In genomic region chr15:83714888-83715287, GRCh38 we compare ENCODE assay signal across 23 cellular contexts.
"Had no signal": no experiment of that assay in that cellular context is flagged by ENCODE, and none has a peak within 500 bp of the region (broad histone marks: within the 10 kb centered on the region; RNA-seq: fewer than 3 reads in every experiment).

No MANE protein-coding gene starts in this region.

- H3K4me1 ChIP-seq: body of pancreas, suprapubic skin had no signal

- ATAC-seq: activated CD4-positive, CD25-positive, alpha-beta regulatory T cell treated with anti-CD3 and anti-CD28 coated beads, Interleukin-2, amount 50 U/mL, for 24 hours; activated CD8-positive, alpha-beta memory T cell treated with anti-CD3 and anti-CD28 coated beads, Interleukin-2, amount 10 ng/mL, durations not matched to agents 7 days and 5 days; activated CD8-positive, alpha-beta T cell treated with anti-CD3 and anti-CD28 coated beads for 36 hours; body of pancreas; esophagus mucosa; left colon; naive thymus-derived CD4-positive, alpha-beta T cell; stimulated activated effector memory CD8-positive, alpha-beta T cell treated with anti-CD3 and anti-CD28 coated beads, Interleukin-12 subunit alpha, Interleukin-12 subunit beta, amount 100 ng/mL, for 72 hours; stimulated activated naive CD8-positive, alpha-beta T cell treated with anti-CD3 and anti-CD28 coated beads, Interleukin-15, amount 100 ng/mL, for 72 hours had no signal

- H3K9me3 ChIP-seq: body of pancreas, suprapubic skin, tibial nerve had no signal

- H3K9ac ChIP-seq: neural progenitor cell had no signal

- H3K4me3 ChIP-seq: body of pancreas, lung, neural progenitor cell, skin epidermis, suprapubic skin, tibial nerve had no signal

- DNase-seq: activated CD4-positive, alpha-beta T cell treated with anti-CD3 and anti-CD28 coated beads, Interleukin-2, amount 10 ng/mL, durations not matched to agents 7 days and 5 days; activated CD8-positive, alpha-beta memory T cell treated with anti-CD3 and anti-CD28 coated beads, Interleukin-2, amount 10 ng/mL, durations not matched to agents 7 days and 5 days; activated CD8-positive, alpha-beta T cell treated with anti-CD3 and anti-CD28 coated beads for 36 hours; activated effector memory CD4-positive, alpha-beta T cell treated with anti-CD3 and anti-CD28 coated beads, Interleukin-2, amount 50 U/mL, for 16 hours; activated naive CD4-positive, alpha-beta T cell treated with anti-CD3 and anti-CD28 coated beads, Interleukin-2, amount 10 ng/mL, durations not matched to agents 7 days and 5 days; activated T-cell treated with anti-CD3 and anti-CD28 coated beads for 4 hours; amygdala; body of pancreas; caudate nucleus; effector memory CD4-positive, alpha-beta T cell; left colon; naive thymus-derived CD4-positive, alpha-beta T cell; retina; stimulated activated CD4-positive, alpha-beta T cell treated with anti-CD3 and anti-CD28 coated beads, Interleukin-2, amount 100 ng/mL, for 24 hours; stimulated activated naive CD8-positive, alpha-beta T cell treated with anti-CD3 and anti-CD28 coated beads, Interleukin-15, amount 100 ng/mL, for 72 hours had no signal

- H3K36me3 ChIP-seq: neural progenitor cell, suprapubic skin, tibial nerve had no signal

- H2AFZ ChIP-seq: neural progenitor cell had no signal

- H3K27me3 ChIP-seq: body of pancreas, neural progenitor cell, suprapubic skin, tibial nerve had no signal

- H3K4me2 ChIP-seq: neural progenitor cell had no signal

- H3K27ac ChIP-seq: body of pancreas, neural progenitor cell, skin epidermis, suprapubic skin, tibial nerve had no signal
